ENCODE assay signal across 8 cellular contexts in genomic region chrX:80810365-80810978, GRCh38.
DNase-seq lines count a peak whose midpoint lies in the region; ATAC-seq, FAIRE-seq and TF ChIP-seq lines count a peak whose summit lies in the region.

No MANE protein-coding gene starts in this region.

- H3K4me3 ChIP-seq in neutrophil (ENCODE audit: low read depth in 1 of 2, low read length in 1 of 2), result peak overlapping the region; percentile 69 to 86

- no peak for TF ChIP-seq CTCF in neutrophil (IDR thresholded peaks at IDR 0.05)

- peaks cover 15 to 23% of the 10 kb centered on the region in 2 experiments for H3K4me1 ChIP-seq in neutrophil (ENCODE audit: control insufficient read depth in 1 of 2, insufficient read depth in 1 of 2, low read depth in 1 of 2, low read length in 1 of 2)

- DNase-seq in ELR (ENCODE audit: low read depth) (peak; percentile 17), OCI-M1 (lab: John Stamatoyannopoulos, UW) (peak; percentile 52), KG1 (lab: John Stamatoyannopoulos, UW) (no peak), NCI-H226 (no peak), COR-L47 (lab: John Stamatoyannopoulos, UW) (no peak)

- H3K27me3 ChIP-seq in neutrophil, result no peaks in the 10 kb centered on the region

- H3K9me3 ChIP-seq in neutrophil, result no peaks in the 10 kb centered on the region

- ATAC-seq in GM19023 (IDR thresholded peaks at IDR 0.05; ENCODE audit: unreplicated experiment), result no peak

- no peaks in the 10 kb centered on the region for H3K36me3 ChIP-seq in neutrophil

- FAIRE-seq in endometrium (lab: Jason Lieb, UNC), result peak; percentile 8

- H3K27ac ChIP-seq in neutrophil, result peak overlapping the region; percentile 94

Comparison
In these comparisons a context has a peak if more than half of its experiments do, and no peak if none do; other contexts are left out.
1. DNase-seq: peak in ELR (single experiment) and OCI-M1 (single experiment); none in KG1 (single experiment), NCI-H226 (single experiment) and COR-L47 (single experiment).